8 cellular contexts compared by ENCODE assay signal in the genomic region with DNA sequence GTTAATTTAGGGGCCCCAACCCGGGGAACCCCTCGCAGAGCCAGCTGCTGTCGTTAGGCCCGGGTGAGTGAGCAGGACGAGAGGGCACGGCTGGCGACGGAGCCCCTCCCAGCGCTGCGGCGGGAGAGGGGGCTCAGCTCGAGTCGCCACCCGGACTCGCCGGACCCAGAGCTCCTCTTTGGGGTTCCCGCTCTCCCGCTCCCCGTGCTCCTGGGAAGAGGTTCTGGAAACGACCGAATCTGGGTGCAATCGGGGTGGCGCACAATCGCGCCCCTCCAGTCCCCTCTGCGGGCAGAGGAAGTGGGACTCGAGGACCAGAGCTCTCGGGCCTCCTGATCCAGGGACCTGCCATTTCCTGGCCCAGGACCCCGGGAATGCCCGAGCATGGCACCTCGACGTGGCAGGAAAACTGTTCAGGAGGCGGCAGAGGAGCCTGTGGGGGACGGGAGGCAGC. TPM values are rescaled to one million over a fixed set of nuclear protein-coding genes. Genes with fewer than 3 reads are reported as not detected.
DNase-seq lines count a peak whose midpoint lies in the region; TF ChIP-seq lines count a peak whose summit lies in the region.

No MANE protein-coding gene starts in this region.

- TF ChIP-seq CTCF in C4-2B (conservative IDR thresholded peaks at IDR 0.05) = peak; percentile 63
- no peak for TF ChIP-seq CTCF in HL-60 (IDR thresholded peaks at IDR 0.05; ENCODE audit: insufficient read depth, low read length)
- TF ChIP-seq CTCF in chondrocyte (IDR thresholded peaks at IDR 0.05) = peak; percentile 46
- TF ChIP-seq CTCF in adrenal gland (IDR thresholded peaks at IDR 0.05) = no peak

- H3K36me3 ChIP-seq in muscle layer of duodenum (ENCODE audit: control insufficient read depth in 1 of 2, insufficient read depth in 2 of 2, low read length in 2 of 2) = no peaks in the 10 kb centered on the region
- H3K36me3 ChIP-seq in adrenal gland (replicated peaks in 1 of 2) = no peaks in the 10 kb centered on the region

- peaks cover 3% of the 10 kb centered on the region for H3K4me1 Mint-ChIP-seq in chondrocyte (ENCODE audit: low read depth)

- H3K4me3 Mint-ChIP-seq in chondrocyte (ENCODE audit: unreplicated experiment) = peak overlapping the region; percentile 71

- TF ChIP-seq POLR2A in adrenal gland (IDR thresholded peaks at IDR 0.05) = no peak

- no peaks in the 10 kb centered on the region for H3K4me1 ChIP-seq in muscle layer of duodenum (ENCODE audit: control insufficient read depth in 1 of 2, insufficient read depth in 2 of 2, low read length in 2 of 2)
- no peaks in the 10 kb centered on the region for H3K4me1 ChIP-seq in adrenal gland (replicated peaks in 1 of 2)

- H3K27ac ChIP-seq in C4-2B (peak overlapping the region; percentile 65), HL-60 (replicated peaks) (no peak overlapping the region), muscle layer of duodenum (ENCODE audit: low read length) (no peak overlapping the region), adrenal gland (no peak overlapping the region)

- H3K27me3 Mint-ChIP-seq in chondrocyte (ENCODE audit: low read depth) = no peaks in the 10 kb centered on the region

- peaks cover 10% of the 10 kb centered on the region for H3K9me3 Mint-ChIP-seq in chondrocyte (ENCODE audit: low read depth)

- no peaks in the 10 kb centered on the region for H3K27me3 ChIP-seq in HL-60 (ENCODE audit: insufficient read depth, poor library complexity, severe bottlenecking)
- no peaks in the 10 kb centered on the region for H3K27me3 ChIP-seq in muscle layer of duodenum (ENCODE audit: low read depth, low read length)
- no peaks in the 10 kb centered on the region for H3K27me3 ChIP-seq in adrenal gland

- intact Hi-C loops in adrenal gland (cut with DNase I) = loop anchor here in 1 of 2 donors (10.0 kb wide), 1 partner anchor 329 kb away; a partner anchor contains a TSS

- no peak for DNase-seq in HL-60 (ENCODE audit: low read depth in 1 of 2, low spot score in 1 of 2)
- no peak for DNase-seq in chondrocyte (ENCODE audit: low spot score)
- DNase-seq in adrenal gland = no peak
- DNase-seq in activated CD4-positive, CD25-positive, alpha-beta regulatory T cell treated with anti-CD3 and anti-CD28 coated beads, Interleukin-2, amount 50 U/mL, for 72 hours = no peak
- DNase-seq in NCI-H774 (lab: John Stamatoyannopoulos, UW) = no peak
- no peak for DNase-seq in cerebellar cortex (ENCODE audit: low spot score)

- no peaks in the 10 kb centered on the region for H3K9me3 ChIP-seq in muscle layer of duodenum (ENCODE audit: control insufficient read depth in 1 of 2, low read length in 2 of 2)
- no peaks in the 10 kb centered on the region for H3K9me3 ChIP-seq in adrenal gland (replicated peaks in 1 of 3)

- 2 to 29% (median 20%) methylated on average over 2 to 34 of the region's 34 CpGs; no CpG with 5 or more reads in 1 of the 4 donors for WGBS in adrenal gland, 4 donors

- no peak overlapping the region for H3K27ac Mint-ChIP-seq in chondrocyte (ENCODE audit: unreplicated experiment)

- H3K4me3 ChIP-seq in HL-60 (replicated peaks; ENCODE audit: insufficient read depth, low read length) (peak overlapping the region; percentile 51), muscle layer of duodenum (ENCODE audit: low read depth in 1 of 2, low read length in 2 of 2) (peak overlapping the region; percentile 39 to 68), adrenal gland (peak overlapping the region in 2 of 4 donors; percentile 25 to 62)

- no peaks in the 10 kb centered on the region for H3K36me3 Mint-ChIP-seq in chondrocyte (ENCODE audit: low read depth)

RNA-seq across cellular contexts. Expression of a gene that starts 37.3 kb away (rescaled TPM):
- total RNA-seq in chondrocyte (53.6 to 67.8 TPM (median 61.9 TPM) in 3 replicates), adrenal gland (100 to 1,000 TPM in 2 of 8 donors, 10 to 100 TPM in 6; 44.8 to 113 (median 78.1) TPM)
- 10 to 100 TPM; 51.2 to 64.5 (median 59.4) TPM for polyA plus RNA-seq in adrenal gland

RNA-seq across cellular contexts. Expression of a gene that starts 40.7 kb away (rescaled TPM):
- total RNA-seq in chondrocyte (4.9 to 6.8 TPM (median 6.8 TPM) in 3 replicates), adrenal gland (1 to 10 TPM; 2.8 to 8.9 (median 7.6) TPM)
- 10 to 100 TPM in 1 of 3 donors, 1 to 10 TPM in 2; 2.8 to 10.5 (median 4.2) TPM for polyA plus RNA-seq in adrenal gland

RNA-seq across cellular contexts. Expression of a gene that starts 58.5 kb away (rescaled TPM):
- total RNA-seq in chondrocyte (599 to 671 TPM (median 633 TPM) in 3 replicates), adrenal gland (1,000 to 10,000 TPM in 2 of 8 donors, 100 to 1,000 TPM in 6; 560 to 1,511 (median 704) TPM)
- 1,000 to 10,000 TPM in 2 of 3 donors, 100 to 1,000 TPM in 1; 415 to 3,693 (median 3,244) TPM for polyA plus RNA-seq in adrenal gland

Comparison
In these comparisons a context has a peak if more than half of its experiments do, and no peak if none do; other contexts are left out.
1. CTCF ChIP-seq: peak in C4-2B (single experiment) and chondrocyte (single experiment); none in HL-60 (single experiment) and adrenal gland (0 of 6).